Comparison of ENCODE assay signal across 13 cellular contexts in genomic region chr1:111707906-111708305, GRCh38. TPM values are rescaled to one million over a fixed set of nuclear protein-coding genes. Genes with fewer than 3 reads are reported as not detected.
A peak's percentile ranks its signal among the peaks of the same experiment; 100 is the strongest.
DNase-seq lines count a peak whose midpoint lies in the region; ATAC-seq and TF ChIP-seq lines count a peak whose summit lies in the region.
"Had no signal": no experiment of that assay in that cellular context is flagged by ENCODE, and none has a peak within 500 bp of the region (broad histone marks: within the 10 kb centered on the region; RNA-seq: fewer than 3 reads in every experiment).

No MANE protein-coding gene starts in this region.

- no peaks in the 10 kb centered on the region for H3K9me3 Mint-ChIP-seq in chondrocyte (ENCODE audit: low read depth)
- no peaks in the 10 kb centered on the region for H3K9me3 Mint-ChIP-seq in naive thymus-derived CD8-positive, alpha-beta T cell

- H3K4me3 ChIP-seq in uterus: no peak overlapping the region
- H3K4me3 ChIP-seq: sigmoid colon had no signal

- no peaks in the 10 kb centered on the region for H3K4me1 ChIP-seq in uterus

- H3K27ac ChIP-seq in uterus: no peak overlapping the region

- no peaks in the 10 kb centered on the region for H3K36me3 ChIP-seq in uterus

- TF ChIP-seq POLR2A in uterus (IDR thresholded peaks at IDR 0.05): no peak

- POLR2A ChIA-PET in naive thymus-derived CD8-positive, alpha-beta T cell (lab: Charles Lee): no interaction called here

- no peaks in the 10 kb centered on the region for H3K9me3 ChIP-seq in uterus
- H3K9me3 ChIP-seq: sigmoid colon had no signal

- no peaks in the 10 kb centered on the region for H3K27me3 Mint-ChIP-seq in chondrocyte (ENCODE audit: low read depth)
- H3K27me3 Mint-ChIP-seq in naive thymus-derived CD8-positive, alpha-beta T cell: no peaks in the 10 kb centered on the region

- no peaks in the 10 kb centered on the region for H3K27me3 ChIP-seq in uterus
- H3K27me3 ChIP-seq: sigmoid colon had no signal

- ATAC-seq in naive thymus-derived CD8-positive, alpha-beta T cell: no peak

- peak; percentile 62 for DNase-seq in EL
- DNase-seq in LHCN-M2 (ENCODE audit: low read depth): peak; percentile 70
- no peak for DNase-seq in chondrocyte (ENCODE audit: low spot score)
- DNase-seq in naive thymus-derived CD8-positive, alpha-beta T cell: no peak
- DNase-seq in T1000 (lab: John Stamatoyannopoulos, UW): no peak
- no peak for DNase-seq in cerebellar nuclear complex (lab: John Stamatoyannopoulos, UW)
- no peak for DNase-seq in uterus
- DNase-seq in activated gamma-delta T cell (lab: John Stamatoyannopoulos, UW): no peak
- DNase-seq: COR-L47, NCI-H1092 treated with DMSO at 0.1 percent for 48 hours, NCI-H2171 treated with DMSO at 0.1 percent for 48 hours, sigmoid colon, substantia nigra had no signal

- TF ChIP-seq CTCF in chondrocyte (IDR thresholded peaks at IDR 0.05) (no peak), uterus (IDR thresholded peaks at IDR 0.05) (no peak)

- peak overlapping the region; percentile 45 for H3K27ac Mint-ChIP-seq in chondrocyte (ENCODE audit: unreplicated experiment)
- peak overlapping the region in 7 of 10 donors; percentile 1 to 85 (median 34) for H3K27ac Mint-ChIP-seq in naive thymus-derived CD8-positive, alpha-beta T cell

- intact Hi-C loops in uterus (cut with DNase I; ENCODE audit: low total_unique reads): no loop called here

- peaks cover 13% of the 10 kb centered on the region for H3K36me3 Mint-ChIP-seq in chondrocyte (ENCODE audit: low read depth)
- peaks cover 0 to 84% (median 12%) of the 10 kb centered on the region in 3 donors for H3K36me3 Mint-ChIP-seq in naive thymus-derived CD8-positive, alpha-beta T cell

- no peaks in the 10 kb centered on the region for H3K4me1 Mint-ChIP-seq in chondrocyte (ENCODE audit: low read depth)
- H3K4me1 Mint-ChIP-seq in naive thymus-derived CD8-positive, alpha-beta T cell: peaks cover 0 to 4% (median under 1%) of the 10 kb centered on the region in 4 donors

- no peak overlapping the region for H3K4me3 Mint-ChIP-seq in chondrocyte (ENCODE audit: unreplicated experiment)
- no peak overlapping the region for H3K4me3 Mint-ChIP-seq in naive thymus-derived CD8-positive, alpha-beta T cell

RNA-seq across cellular contexts. Expression of gene INKA2, which starts 31.3 kb away (rescaled TPM):
- total RNA-seq in LHCN-M2 (2014; rRNA removed) (6.3 and 12.5 TPM in 2 replicates), chondrocyte (2.8 to 5.4 TPM (median 3.6 TPM) in 3 replicates), uterus (10 to 100 TPM in 1 of 4 donors, 1 to 10 TPM in 1, under 1 TPM in 1, not detected in 1; 0.51 to 16.4 (median 6.4) TPM)
- polyA plus RNA-seq in LHCN-M2 (2012): 3.4 TPM
- total RNA-seq in naive thymus-derived CD8-positive, alpha-beta T cell: under 1 TPM; 0.70 to 0.77 TPM
- not detected for polyA plus RNA-seq in naive thymus-derived CD8-positive, alpha-beta T cell

RNA-seq across cellular contexts. Expression of gene DDX20, which starts 47.8 kb away (rescaled TPM):
- total RNA-seq in LHCN-M2 (2014; rRNA removed): 23.6 and 31.0 TPM in 2 replicates
- 4.8 TPM for polyA plus RNA-seq in LHCN-M2 (2012)
- total RNA-seq in chondrocyte: 9.9 to 10.7 TPM (median 10.0 TPM) in 3 replicates
- 10 to 100 TPM; 18.9 to 24.2 TPM for total RNA-seq in naive thymus-derived CD8-positive, alpha-beta T cell
- 10 to 100 TPM in 2 of 3 donors, 1 to 10 TPM in 1; 8.0 to 12.7 (median 10.0) TPM for polyA plus RNA-seq in naive thymus-derived CD8-positive, alpha-beta T cell
- total RNA-seq in uterus: 10 to 100 TPM; 13.3 to 38.2 (median 20.1) TPM

Comparison
In these comparisons a context has a peak if more than half of its experiments do, and no peak if none do; other contexts are left out.
1. DNase-seq: peak in EL (single experiment) and LHCN-M2 (single experiment); none in chondrocyte (single experiment), naive thymus-derived CD8-positive, alpha-beta T cell (0 of 10), T1000 (single experiment), cerebellar nuclear complex (0 of 2), uterus (0 of 2) and activated gamma-delta T cell (single experiment).